Comparison of ENCODE assay signal across 1 cellular context in genomic region chr1:29248409-29248808, GRCh38.
TF ChIP-seq lines count a peak whose summit lies in the region.

No MANE protein-coding gene starts in this region.

TF ChIP-seq in WTC11, 78 proteins besides CTCF, POLR2A, EP300 and RAD21 (continued from another document):
- TF ChIP-seq CREB1 (CRISPR knock-in tag; IDR thresholded peaks at IDR 0.05), result no peak
- no peak for TF ChIP-seq ZNF263 (CRISPR knock-in tag; IDR thresholded peaks at IDR 0.05; ENCODE audit: low read depth)
- no peak for TF ChIP-seq SOX15 (CRISPR knock-in tag; IDR thresholded peaks at IDR 0.05)
- no peak for TF ChIP-seq HMGXB4 (CRISPR knock-in tag; IDR thresholded peaks at IDR 0.05)
- no peak for TF ChIP-seq CBFB (CRISPR knock-in tag; IDR thresholded peaks at IDR 0.05; ENCODE audit: low read depth)
- TF ChIP-seq EMX1 (CRISPR knock-in tag; IDR thresholded peaks at IDR 0.05), result no peak
- TF ChIP-seq ZNF138 (CRISPR knock-in tag; conservative IDR thresholded peaks at IDR 0.05), result no peak
- no peak for TF ChIP-seq MLX (CRISPR knock-in tag; IDR thresholded peaks at IDR 0.05)
- TF ChIP-seq PRRX2 (CRISPR knock-in tag; IDR thresholded peaks at IDR 0.05), result no peak
- no peak for TF ChIP-seq ATF3 (CRISPR knock-in tag; conservative IDR thresholded peaks at IDR 0.05)
- TF ChIP-seq ZNF232 (CRISPR knock-in tag; IDR thresholded peaks at IDR 0.05), result no peak
- no peak for TF ChIP-seq NFATC4 (CRISPR knock-in tag; IDR thresholded peaks at IDR 0.05)
- TF ChIP-seq E2F5 (CRISPR knock-in tag; IDR thresholded peaks at IDR 0.05), result no peak
- TF ChIP-seq ZNF416 (CRISPR knock-in tag; IDR thresholded peaks at IDR 0.05), result no peak
- no peak for TF ChIP-seq ARID4B (CRISPR knock-in tag; IDR thresholded peaks at IDR 0.05; ENCODE audit: borderline replicate concordance)
- TF ChIP-seq AFF4 (CRISPR knock-in tag; IDR thresholded peaks at IDR 0.05; ENCODE audit: borderline replicate concordance), result no peak
- TF ChIP-seq ZNF396 (CRISPR knock-in tag; IDR thresholded peaks at IDR 0.05; ENCODE audit: borderline replicate concordance), result no peak
- no peak for TF ChIP-seq NR1H2 (CRISPR knock-in tag; IDR thresholded peaks at IDR 0.05)
